Comparison of ENCODE assay signal across 1 cellular context in genomic region chr9:133959966-133960567, GRCh38.
TF ChIP-seq lines count a peak whose summit lies in the region.

No MANE protein-coding gene starts in this region.

TF ChIP-seq in H1, 55 proteins besides CTCF, POLR2A, EP300 and RAD21:
- no peak for TF ChIP-seq RXRA (IDR thresholded peaks at IDR 0.05; ENCODE audit: insufficient read depth, low read depth, low read length)
- TF ChIP-seq GTF2F1 (IDR thresholded peaks at IDR 0.05; ENCODE audit: borderline replicate concordance, low read depth, low read length) = no peak
- no peak for TF ChIP-seq SP2 (IDR thresholded peaks at IDR 0.05; ENCODE audit: low read length)
- no peak for TF ChIP-seq BRCA1 (IDR thresholded peaks at IDR 0.05; ENCODE audit: low read depth, low read length)
- TF ChIP-seq TEAD4 (IDR thresholded peaks at IDR 0.05; ENCODE audit: low read depth, low read length) = no peak
TF ChIP-seq in H1: peak in this region for 0.
